1 cellular context compared by ENCODE assay signal in the genomic region with DNA sequence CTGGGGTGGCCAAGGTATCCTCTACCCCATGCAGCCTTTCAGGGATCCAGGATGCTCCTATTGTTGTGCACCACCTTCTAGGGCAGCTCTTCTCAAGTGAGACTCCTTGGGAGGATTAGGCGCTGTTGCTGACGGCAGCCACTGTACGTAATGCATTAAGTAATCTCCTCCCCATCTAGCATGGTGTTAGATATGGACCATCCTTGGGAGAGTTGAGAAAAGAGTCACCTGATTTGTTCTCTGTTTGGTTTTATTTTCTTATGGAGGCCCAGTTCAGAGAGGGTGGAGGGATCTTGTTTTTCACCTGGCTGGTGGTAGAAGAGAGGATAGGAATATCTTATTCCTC.
A peak's percentile ranks its signal among the peaks of the same experiment; 100 is the strongest.
TF ChIP-seq lines count a peak whose summit lies in the region.

No MANE protein-coding gene starts in this region.

TF ChIP-seq in K562, 482 proteins besides CTCF, POLR2A, EP300 and RAD21:
- TF ChIP-seq TRIM24 (IDR thresholded peaks at IDR 0.05), result 0 out of 4 replicates have a peak, but pooled peaks of 1 of the 2 experiments have one; percentile 2
- TF ChIP-seq ETV1 (tag; conservative IDR thresholded peaks at IDR 0.05; ENCODE audit: low read depth), result no peak
- 0 out of 2 replicates have a peak, but pooled peaks have one; percentile 59 for TF ChIP-seq XRCC3 (IDR thresholded peaks at IDR 0.05)
- no peak for TF ChIP-seq ZNF134 (CRISPR knock-in tag; conservative IDR thresholded peaks at IDR 0.05)
- peak; percentile 92 for TF ChIP-seq ZNF12 (CRISPR knock-in tag; IDR thresholded peaks at IDR 0.05)
- TF ChIP-seq TAL1 (IDR thresholded peaks at IDR 0.05), result no peak
- no peak for TF ChIP-seq TGIF2 (CRISPR knock-in tag; IDR thresholded peaks at IDR 0.05)
